27 cellular contexts compared by ENCODE assay signal in genomic region chr4:153322791-153323190, GRCh38. TPM values are rescaled to one million over a fixed set of nuclear protein-coding genes. Genes with fewer than 3 reads are reported as not detected.
A peak's percentile ranks its signal among the peaks of the same experiment; 100 is the strongest.
DNase-seq lines count a peak whose midpoint lies in the region; ATAC-seq, FAIRE-seq and TF ChIP-seq lines count a peak whose summit lies in the region.
"Had no signal": no experiment of that assay in that cellular context is flagged by ENCODE, and none has a peak within 500 bp of the region (broad histone marks: within the 10 kb centered on the region; RNA-seq: fewer than 3 reads in every experiment).

No MANE protein-coding gene starts in this region.

- no peaks in the 10 kb centered on the region for H3K9me2 ChIP-seq in OCI-LY1 (ENCODE audit: low read depth, low read length)

- H2AFZ ChIP-seq in HepG2 (ENCODE audit: low read length), result no peak overlapping the region
- no peak overlapping the region for H2AFZ ChIP-seq in OCI-LY1 (ENCODE audit: low read length)
- no peak overlapping the region for H2AFZ ChIP-seq in K562 (ENCODE audit: low read depth, low read length)

- H3K27me3 ChIP-seq in HepG2 (ENCODE audit: control insufficient read depth in 1 of 2, insufficient read depth in 2 of 2, low read length in 2 of 2) (no peaks in the 10 kb centered on the region), right lobe of liver (no peaks in the 10 kb centered on the region), OCI-LY1 (ENCODE audit: insufficient read depth, low read length) (0 out of 2 replicates have a peak, but pooled peaks cover 2% of the 10 kb centered on the region), K562 (ENCODE audit: control insufficient read depth in 2 of 2, insufficient read depth in 2 of 2, low read length in 2 of 2) (peaks cover 9 to 16% of the 10 kb centered on the region in 2 experiments; a peak in 4 of 5 replicates), HAP-1 (ENCODE audit: low read depth) (no peaks in the 10 kb centered on the region), ovary (no peaks in the 10 kb centered on the region)
- H3K27me3 ChIP-seq: BLaER1 had no signal

- no peaks in the 10 kb centered on the region for H3K4me1 Mint-ChIP-seq in T-helper 2 cell treated with Interferon-gamma antibody and Interleukin-4, amounts not matched to agents 5 μg/mL and 100 μg/mL, for 36 hours (ENCODE audit: low read depth)
- H3K4me1 Mint-ChIP-seq: CD4-positive, CD25-positive, alpha-beta regulatory T cell had no signal

- no peak for TF ChIP-seq EP300 in HepG2 (IDR thresholded peaks at IDR 0.05; ENCODE audit: low read depth in 2 of 2, low read length in 2 of 2)
- no peak for TF ChIP-seq EP300 in HepG2 (CRISPR knock-in tag; IDR thresholded peaks at IDR 0.05; ENCODE audit: borderline replicate concordance)
- TF ChIP-seq EP300 in K562 (IDR thresholded peaks at IDR 0.05; ENCODE audit: low read length), result no peak
- TF ChIP-seq EP300 in ovary (IDR thresholded peaks at IDR 0.05), result no peak

- H3F3A ChIP-seq in OCI-LY1 (ENCODE audit: insufficient read depth, low read length), result no peaks in the 10 kb centered on the region; the same call in 1 of the 2 replicates

- ATAC-seq in HepG2 (no peak), right lobe of liver (no peak), K562 (0 out of 3 replicates have a peak, but pooled peaks have one; percentile 43)
- ATAC-seq: Panc1 had no signal

- H3K9me3 Mint-ChIP-seq in T-helper 2 cell treated with Interferon-gamma antibody and Interleukin-4, amounts not matched to agents 5 μg/mL and 100 μg/mL, for 36 hours, result no peaks in the 10 kb centered on the region
- H3K9me3 Mint-ChIP-seq: CD4-positive, CD25-positive, alpha-beta regulatory T cell had no signal

- no peaks in the 10 kb centered on the region for H3K9me1 ChIP-seq in K562 (ENCODE audit: control insufficient read depth, insufficient read depth, low read length)

- H3K79me2 ChIP-seq in HepG2 (ENCODE audit: insufficient read depth, low read length) (no peaks in the 10 kb centered on the region), OCI-LY1 (ENCODE audit: insufficient read depth, low read length) (no peaks in the 10 kb centered on the region), K562 (ENCODE audit: control insufficient read depth, insufficient read depth, low read length) (no peaks in the 10 kb centered on the region)

- TF ChIP-seq CTCF in HepG2 (CRISPR knock-in tag; IDR thresholded peaks at IDR 0.05), result no peak
- no peak for TF ChIP-seq CTCF in right lobe of liver (IDR thresholded peaks at IDR 0.05)
- TF ChIP-seq CTCF in OCI-LY1 (IDR thresholded peaks at IDR 0.05; ENCODE audit: low read length), result no peak
- no peak for TF ChIP-seq CTCF in K562 (IDR thresholded peaks at IDR 0.05 in 2 of 3, conservative IDR thresholded peaks at IDR 0.05 in 1 of 3; ENCODE audit: insufficient read depth in 2 of 3, low read depth in 1 of 3, low read length in 3 of 3)
- no peak for TF ChIP-seq CTCF in ovary (IDR thresholded peaks at IDR 0.05)

- intact Hi-C loops in HepG2 (cut with micrococcal nuclease; ENCODE audit: unreplicated experiment), result loop anchor here (5.0 kb wide), 1 partner anchor 240 kb away; no protein-coding TSS in a partner anchor
- intact Hi-C loops in right lobe of liver (cut with DNase I), result loop anchor here in 1 of 2 donors (10.0 kb wide), 1 partner anchor 168 kb away; no protein-coding TSS in a partner anchor
- intact Hi-C loops in K562 (cut with micrococcal nuclease), result loop anchor here (10.0 kb wide), 1 partner anchor 468 kb away; no protein-coding TSS in a partner anchor
- intact Hi-C loops in ovary (cut with DNase I), result loop anchor here in 1 of 4 donors (5.0 kb wide), 1 partner anchor 180 kb away; no protein-coding TSS in a partner anchor

- H3K4me3 ChIP-seq in HepG2 (replicated peaks in 1 of 3; ENCODE audit: insufficient read depth in 1 of 3, low read depth in 2 of 3, low read length in 3 of 3) (no peak overlapping the region), right lobe of liver (no peak overlapping the region), OCI-LY1 (ENCODE audit: low read depth, low read length, poor library complexity, severe bottlenecking) (peak overlapping the region; percentile 28), K562 (no peak overlapping the region), HAP-1 (no peak overlapping the region), ovary (no peak overlapping the region)
- H3K4me3 ChIP-seq: BLaER1 had no signal

- TF ChIP-seq RAD21 in HepG2 (CRISPR knock-in tag; IDR thresholded peaks at IDR 0.05), result no peak
- TF ChIP-seq RAD21 in K562 (CRISPR knock-in tag; conservative IDR thresholded peaks at IDR 0.05 in 1 of 2, IDR thresholded peaks at IDR 0.05 in 1 of 2), result no peak

- H3K4me2 ChIP-seq in HepG2 (ENCODE audit: low read depth, low read length), result peak overlapping the region; percentile 26; the same call in 1 of the 2 replicates
- H3K4me2 ChIP-seq in OCI-LY1 (ENCODE audit: low read length), result peak overlapping the region; percentile 57
- no peak overlapping the region for H3K4me2 ChIP-seq in K562 (ENCODE audit: insufficient read depth, low read length)
- H3K4me2 ChIP-seq: BLaER1 had no signal

- H3K36me3 ChIP-seq in HepG2 (replicated peaks in 1 of 2; ENCODE audit: control insufficient read depth in 1 of 2, insufficient read depth in 2 of 2, low read length in 2 of 2), result no peaks in the 10 kb centered on the region
- no peaks in the 10 kb centered on the region for H3K36me3 ChIP-seq in right lobe of liver
- H3K36me3 ChIP-seq in OCI-LY1 (ENCODE audit: insufficient read depth, low read length), result no peaks in the 10 kb centered on the region
- no peaks in the 10 kb centered on the region for H3K36me3 ChIP-seq in K562 (ENCODE audit: control insufficient read depth, insufficient read depth, low read length)
- H3K36me3 ChIP-seq in HAP-1 (replicated peaks), result peaks cover 22% of the 10 kb centered on the region
- no peaks in the 10 kb centered on the region for H3K36me3 ChIP-seq in ovary
- H3K36me3 ChIP-seq: BLaER1 had no signal

- DNase-seq in HepG2 (ENCODE audit: low spot score) (no peak), right lobe of liver (no peak), K562 (ENCODE audit: extremely low read depth in 1 of 4, low spot score in 3 of 4) (no peak), HAP-1 (ENCODE audit: low spot score in 2 of 2) (no peak), ovary (no peak), GM19238 (ENCODE audit: insufficient read length, low spot score) (no peak)
- no peak for DNase-seq in T-helper 2 cell treated with Interferon-gamma antibody and Interleukin-4, amounts not matched to agents 5 μg/mL and 100 μg/mL, for 36 hours (ENCODE audit: low spot score)
- DNase-seq: CD4-positive, CD25-positive, alpha-beta regulatory T cell; EL; GDM1; KG1; MM.1S; NCI-H1417; NCI-H1694; NCI-H2029 treated with DMSO at 0.1 percent for 48 hours; NCI-H446 treated with DMSO at 0.1 percent for 48 hours; NCI-H82; NK-92 treated with Interleukin-12 subunit alpha and Interleukin-12 subunit beta, amount 100 ng/mL, for 24 hours; SHP77 treated with DMSO at 0.1 percent for 48 hours had no signal

- H3K9ac ChIP-seq in HepG2 (ENCODE audit: insufficient read depth, low read depth, low read length) (no peak overlapping the region), OCI-LY1 (ENCODE audit: low read length) (peak overlapping the region; percentile 3; the same call in 1 of the 2 replicates), K562 (ENCODE audit: insufficient read depth in 1 of 2, low read depth in 2 of 2, low read length in 2 of 2) (no peak overlapping the region)
- H3K9ac ChIP-seq: BLaER1 had no signal

- H4K20me1 ChIP-seq in HepG2 (ENCODE audit: insufficient read depth, low read length) (no peaks in the 10 kb centered on the region), OCI-LY1 (ENCODE audit: insufficient read depth, low read length) (no peaks in the 10 kb centered on the region), K562 (replicated peaks; ENCODE audit: control insufficient read depth, insufficient read depth, low read length) (no peaks in the 10 kb centered on the region)
- H4K20me1 ChIP-seq: BLaER1 had no signal

- no peak for TF ChIP-seq POLR2A in HepG2 (IDR thresholded peaks at IDR 0.05; ENCODE audit: insufficient read depth in 1 of 2, low read depth in 2 of 2, low read length in 2 of 2)
- TF ChIP-seq POLR2A in right lobe of liver (IDR thresholded peaks at IDR 0.05), result no peak
- TF ChIP-seq POLR2A in K562 (conservative IDR thresholded peaks at IDR 0.05), result no peak
- TF ChIP-seq POLR2A in ovary (IDR thresholded peaks at IDR 0.05), result no peak

- FAIRE-seq in HepG2 (lab: Jason Lieb, UNC) (no peak), K562 (lab: Jason Lieb, UNC) (no peak)
- FAIRE-seq: D721Med, GM12891, GM19239, H54 had no signal

- in situ Hi-C loops in HepG2 (cut with HindIII; ENCODE audit: extremely low pct_ligation_motif_present, low pct_unique_long_range_greater_than_20kb), result no loop called here
- in situ Hi-C loops in K562 (cut with MboI), result loop anchor here (10.0 to 25.0 kb wide), 2 partner anchors 178 to 485 kb away; no protein-coding TSS in a partner anchor
- in situ Hi-C loops in HAP-1 (cut with MboI; ENCODE audit: low sequenced_read_pairs), result loop anchor here (25.0 kb wide), 1 partner anchor 485 kb away; no protein-coding TSS in a partner anchor

- 86% methylated on average over 6 of the region's 6 CpGs for WGBS in HepG2 (ENCODE audit: low lambda C conversion rate)
- 69% methylated on average over 5 of the region's 6 CpGs for WGBS in right lobe of liver (ENCODE audit: insufficient coverage, low coverage, low lambda C conversion rate, missing lambda C conversion rate)
- WGBS in K562 (ENCODE audit: insufficient coverage, low coverage, missing lambda C conversion rate), result 1% methylated on average over 6 of the region's 6 CpGs
- WGBS in ovary, 3 donors, result 82 to 83% (median 82%) methylated on average over 6 of the region's 6 CpGs

- H3K4me1 ChIP-seq in HepG2 (ENCODE audit: insufficient read depth, low read length), result peaks cover 13% of the 10 kb centered on the region
- H3K4me1 ChIP-seq in right lobe of liver, result no peaks in the 10 kb centered on the region
- H3K4me1 ChIP-seq in OCI-LY1 (ENCODE audit: insufficient read depth, low read length, severe bottlenecking), result peaks cover 13% of the 10 kb centered on the region
- H3K4me1 ChIP-seq in K562 (replicated peaks in 1 of 2; ENCODE audit: control insufficient read depth in 2 of 2, insufficient read depth in 2 of 2, low read length in 2 of 2), result no peaks in the 10 kb centered on the region
- no peaks in the 10 kb centered on the region for H3K4me1 ChIP-seq in HAP-1
- H3K4me1 ChIP-seq in ovary (ENCODE audit: insufficient read depth), result no peaks in the 10 kb centered on the region
- H3K4me1 ChIP-seq: BLaER1 had no signal

- CTCF ChIA-PET in HepG2 (lab: Yijun Ruan, JAX; ENCODE audit: low intra/inter-chr PET ratio, low total read pairs), result no interaction called here
- CTCF ChIA-PET in K562 (lab: Yijun Ruan, JAX; ENCODE audit: low intra/inter-chr PET ratio), result no interaction called here

- no peak overlapping the region for H3K27ac Mint-ChIP-seq in T-helper 2 cell treated with Interferon-gamma antibody and Interleukin-4, amounts not matched to agents 5 μg/mL and 100 μg/mL, for 36 hours
- H3K27ac Mint-ChIP-seq: CD4-positive, CD25-positive, alpha-beta regulatory T cell had no signal

- H3K27ac ChIP-seq in HepG2 (ENCODE audit: extremely low read length, insufficient read depth, low read length) (no peak overlapping the region), right lobe of liver (no peak overlapping the region), OCI-LY1 (ENCODE audit: low read depth, low read length, poor library complexity, severe bottlenecking) (no peak overlapping the region), K562 (ENCODE audit: extremely low read depth, low read depth, low read length) (no peak overlapping the region), ovary (no peak overlapping the region)
- H3K27ac ChIP-seq: 22Rv1, BLaER1 had no signal

- no peaks in the 10 kb centered on the region for H3K9me3 ChIP-seq in HepG2 (ENCODE audit: low read length)
- H3K9me3 ChIP-seq in right lobe of liver, result no peaks in the 10 kb centered on the region
- no peaks in the 10 kb centered on the region for H3K9me3 ChIP-seq in OCI-LY1 (ENCODE audit: low read length)
- H3K9me3 ChIP-seq in K562 (replicated peaks; ENCODE audit: control insufficient read depth, insufficient read depth, low read depth, low read length), result no peaks in the 10 kb centered on the region
- no peaks in the 10 kb centered on the region for H3K9me3 ChIP-seq in HAP-1
- H3K9me3 ChIP-seq in ovary, result no peaks in the 10 kb centered on the region
- H3K9me3 ChIP-seq: BLaER1 had no signal

- H3K27me3 Mint-ChIP-seq in T-helper 2 cell treated with Interferon-gamma antibody and Interleukin-4, amounts not matched to agents 5 μg/mL and 100 μg/mL, for 36 hours (ENCODE audit: low read depth), result peaks cover 16% of the 10 kb centered on the region

- no peaks in the 10 kb centered on the region for H3K36me3 Mint-ChIP-seq in T-helper 2 cell treated with Interferon-gamma antibody and Interleukin-4, amounts not matched to agents 5 μg/mL and 100 μg/mL, for 36 hours (ENCODE audit: low read depth)
- H3K36me3 Mint-ChIP-seq: CD4-positive, CD25-positive, alpha-beta regulatory T cell had no signal

- H3K4me3 Mint-ChIP-seq in T-helper 2 cell treated with Interferon-gamma antibody and Interleukin-4, amounts not matched to agents 5 μg/mL and 100 μg/mL, for 36 hours, result no peak overlapping the region
- H3K4me3 Mint-ChIP-seq: CD4-positive, CD25-positive, alpha-beta regulatory T cell had no signal

- BruUV-seq in HepG2 (replicated peaks; lab: Mats Ljungman, UMichigan) (no TSS peak), K562 (replicated peaks; lab: Mats Ljungman, UMichigan) (no TSS peak)

- POLR2A ChIA-PET in HepG2 (lab: Yijun Ruan, JAX), result no interaction called here
- POLR2A ChIA-PET in K562 (lab: Yijun Ruan, JAX), result interaction anchor here (0.7 to 0.9 kb wide), 2 partner anchors 151 to 288 kb away, joined by 3 to 4 read pairs; no protein-coding TSS in a partner anchor

RNA-seq across cellular contexts. Expression of gene MND1, which starts 21.7 kb away (rescaled TPM):
- total RNA-seq in HepG2 (2016; rRNA removed; fragmentation: Illumina TruSeq; extraction: Trizol) (30.7 and 40.7 TPM in 2 replicates), right lobe of liver (1 to 10 TPM in 2 of 6 experiments, under 1 TPM in 3, not detected in 1; 0.22 to 1.8 (median 0.86) TPM), K562 (2014; rRNA removed) (43.9 and 46.4 TPM in 2 replicates), K562 (2014; rRNA removed; fragmentation: Illumina TruSeq; extraction: Trizol) (65.0 and 74.6 TPM in 2 replicates), K562 (2015; rRNA removed; fragmentation: Illumina TruSeq; extraction: Trizol) (52.4 and 55.4 TPM in 2 replicates), K562 (2021) (38.9 and 39.0 TPM in 2 replicates), ovary (under 1 TPM in 3 of 7 donors, not detected in 4; 0.28 to 0.67 (median 0.36) TPM)
- total RNA-seq in HepG2 (2016; cell fraction: cytosol; rRNA removed; fragmentation: Illumina TruSeq; extraction: Trizol; ENCODE audit: low read depth), result 23.9 and 26.6 TPM in 2 replicates
- total RNA-seq in HepG2 (2016; cell fraction: insoluble cytoplasmic fraction; rRNA removed; fragmentation: Illumina TruSeq; extraction: Trizol), result 28.8 and 43.1 TPM in 2 replicates
- total RNA-seq in HepG2 (2016; cell fraction: membrane; rRNA removed; fragmentation: Illumina TruSeq; extraction: Trizol), result 27.2 and 33.0 TPM in 2 replicates
- total RNA-seq in HepG2 (2016; cell fraction: nucleus; rRNA removed; fragmentation: Illumina TruSeq; extraction: Trizol), result 13.2 and 15.2 TPM in 2 replicates
- polyA plus RNA-seq in HepG2 (2011; rRNA removed) (2.3 and 4.8 TPM in 2 replicates), K562 (2011; rRNA removed) (25.9 and 35.3 TPM in 2 replicates), K562 (2014; fragmentation: Illumina TruSeq; extraction: Trizol) (78.2 and 94.1 TPM in 2 replicates), K562 (2014; fragmentation: Nextera tagmentation; extraction: Ambion mirVana) (10 to 100 TPM; 59.9 to 74.8 TPM), K562 (2014; rRNA removed) (54.5 and 74.2 TPM in 2 replicates), ovary (1 to 10 TPM in 1 of 2 donors, under 1 TPM in 1; 0.59 to 3.7 TPM)
- 1.7 TPM in 2 replicates for polyA plus RNA-seq in HepG2 (2011; cell fraction: cytosol; rRNA removed)
- polyA plus RNA-seq in HepG2 (2011; cell fraction: nucleus; rRNA removed), result 1.4 and 1.6 TPM in 2 replicates
- 8.8 and 14.8 TPM in 2 replicates for polyA plus RNA-seq in HepG2 (2012)
- 20.8 and 21.2 TPM in 2 replicates for polyA plus RNA-seq in HepG2 (2016; cell fraction: cytosol; fragmentation: Illumina TruSeq; extraction: Trizol; ENCODE audit: low read depth)
- polyA plus RNA-seq in HepG2 (2016; cell fraction: insoluble cytoplasmic fraction; fragmentation: Illumina TruSeq; extraction: Trizol; ENCODE audit: low read depth), result 45.9 and 54.7 TPM in 2 replicates
- polyA plus RNA-seq in HepG2 (2016; cell fraction: membrane; fragmentation: Illumina TruSeq; extraction: Trizol; ENCODE audit: low read depth), result 31.4 and 32.2 TPM in 2 replicates
- 22.1 and 22.4 TPM in 2 replicates for polyA plus RNA-seq in HepG2 (2016; cell fraction: nucleus; fragmentation: Illumina TruSeq; extraction: Trizol; ENCODE audit: insufficient read depth, low read depth)
- 0.16 and 0.28 TPM in 2 replicates for polyA minus RNA-seq in HepG2 (2011; rRNA and poly(A)+ RNA removed; ENCODE audit: low replicate concordance)
- 3.8 and 4.7 TPM in 2 replicates for polyA minus RNA-seq in HepG2 (2011; cell fraction: cytosol; rRNA and poly(A)+ RNA removed)
- polyA minus RNA-seq in HepG2 (2011; cell fraction: nucleus; rRNA and poly(A)+ RNA removed), result 2.1 and 3.6 TPM in 2 replicates
- 9.7 and 28.6 TPM in 2 replicates for total RNA-seq in K562 (2011; cell fraction: chromatin; rRNA removed; ENCODE audit: low replicate concordance)
- 3.0 and 4.3 TPM in 2 replicates for total RNA-seq in K562 (2011; cell fraction: nucleolus; rRNA removed)
- 10.0 and 12.1 TPM in 2 replicates for total RNA-seq in K562 (2011; cell fraction: nucleoplasm; rRNA removed)
- polyA plus RNA-seq in K562 (2011; cell fraction: cytosol; rRNA removed), result 1.6 and 7.7 TPM in 2 replicates
- polyA plus RNA-seq in K562 (2011; cell fraction: nucleus; rRNA removed), result 4.1 and 7.2 TPM in 2 replicates
- 39.1 and 55.6 TPM in 2 replicates for polyA plus RNA-seq in K562 (2012)
- polyA minus RNA-seq in K562 (2011; rRNA and poly(A)+ RNA removed), result 34.8 and 51.6 TPM in 2 replicates
- 12.6 and 14.8 TPM in 2 replicates for polyA minus RNA-seq in K562 (2011; cell fraction: cytosol; rRNA and poly(A)+ RNA removed)
- polyA minus RNA-seq in K562 (2011; cell fraction: nucleus; rRNA and poly(A)+ RNA removed), result 6.2 and 19.0 TPM in 2 replicates

Comparison
In these comparisons a context has a peak if more than half of its experiments do, and no peak if none do; other contexts are left out.
1. Of the 241 proteins assayed by ChIP-seq in both HepG2 and K562: peak only in HepG2: none; only in K562: NFE2; in both: none; in neither: 240.